11 cellular contexts compared by ENCODE assay signal in genomic region chr1:40386796-40387195, GRCh38. TPM values are rescaled to one million over a fixed set of nuclear protein-coding genes. Genes with fewer than 3 reads are reported as not detected.
A peak's percentile ranks its signal among the peaks of the same experiment; 100 is the strongest.
DNase-seq lines count a peak whose midpoint lies in the region; ATAC-seq and TF ChIP-seq lines count a peak whose summit lies in the region.
"Had no signal": no experiment of that assay in that cellular context is flagged by ENCODE, and none has a peak within 500 bp of the region (broad histone marks: within the 10 kb centered on the region; RNA-seq: fewer than 3 reads in every experiment).

No MANE protein-coding gene starts in this region.

- H3K9me3 Mint-ChIP-seq in activated T-cell treated with anti-CD3 and anti-CD28 coated beads, Interleukin-2, amount 50 U/mL, for 24 hours: no peaks in the 10 kb centered on the region
- H3K9me3 Mint-ChIP-seq in activated T-helper 1 cell treated with anti-CD3 and anti-CD28 coated beads, Interleukin-12 subunit alpha, Interleukin-12 subunit beta, Interleukin-2, Interleukin-4 antibody, amounts not matched to agents 30 ng/mL and 10 ng/mL and 1 ng/mL, durations not matched to agents 14 hours and 24 hours and 36 hours: no peaks in the 10 kb centered on the region

- peak overlapping the region; percentile 22 for H3K4me3 ChIP-seq in lower lobe of right lung
- H3K4me3 ChIP-seq: pancreas, SJSA1 had no signal

- no peak for TF ChIP-seq CTCF in lower lobe of right lung (IDR thresholded peaks at IDR 0.05)

- H3K9me3 ChIP-seq in lower lobe of right lung: no peaks in the 10 kb centered on the region
- H3K9me3 ChIP-seq: pancreas, SJSA1 had no signal

- no peaks in the 10 kb centered on the region for H3K27me3 ChIP-seq in lower lobe of right lung (ENCODE audit: low read depth)
- H3K27me3 ChIP-seq: pancreas, SJSA1 had no signal

- H3K36me3 ChIP-seq in lower lobe of right lung: no peaks in the 10 kb centered on the region
- H3K36me3 ChIP-seq: pancreas had no signal

- peak overlapping the region; percentile 91 for H3K27ac ChIP-seq in lower lobe of right lung
- peak overlapping the region; percentile 58 for H3K27ac ChIP-seq in temporal lobe (ENCODE audit: low read depth, low read length)

- no peak for ATAC-seq in lower lobe of right lung
- ATAC-seq in HG02798 (IDR thresholded peaks at IDR 0.05; ENCODE audit: poor library complexity, unreplicated experiment): no peak
- ATAC-seq: pancreas had no signal

- peaks cover 86% of the 10 kb centered on the region for H3K36me3 Mint-ChIP-seq in activated T-cell treated with anti-CD3 and anti-CD28 coated beads, Interleukin-2, amount 50 U/mL, for 24 hours (ENCODE audit: low read depth)
- peaks cover 40% of the 10 kb centered on the region for H3K36me3 Mint-ChIP-seq in activated T-helper 1 cell treated with anti-CD3 and anti-CD28 coated beads, Interleukin-12 subunit alpha, Interleukin-12 subunit beta, Interleukin-2, Interleukin-4 antibody, amounts not matched to agents 30 ng/mL and 10 ng/mL and 1 ng/mL, durations not matched to agents 14 hours and 24 hours and 36 hours (ENCODE audit: low read depth)

- H3K4me1 Mint-ChIP-seq in activated T-cell treated with anti-CD3 and anti-CD28 coated beads, Interleukin-2, amount 50 U/mL, for 24 hours (ENCODE audit: low read depth): peaks cover 95% of the 10 kb centered on the region
- peaks cover 89% of the 10 kb centered on the region for H3K4me1 Mint-ChIP-seq in activated T-helper 1 cell treated with anti-CD3 and anti-CD28 coated beads, Interleukin-12 subunit alpha, Interleukin-12 subunit beta, Interleukin-2, Interleukin-4 antibody, amounts not matched to agents 30 ng/mL and 10 ng/mL and 1 ng/mL, durations not matched to agents 14 hours and 24 hours and 36 hours (ENCODE audit: low read depth)

- intact Hi-C loops in activated T-helper 1 cell treated with anti-CD3 and anti-CD28 coated beads, Interleukin-12 subunit alpha, Interleukin-12 subunit beta, Interleukin-2, Interleukin-4 antibody, amounts not matched to agents 30 ng/mL and 10 ng/mL and 1 ng/mL, durations not matched to agents 14 hours and 24 hours and 36 hours (cut with micrococcal nuclease): loop anchor here (1.0 to 10.0 kb wide), 5 partner anchors 8 to 432 kb away; partner anchors contain the start of genes MFSD2A and RLF
- intact Hi-C loops in lower lobe of right lung (cut with DNase I): no loop called here

- H3K4me3 Mint-ChIP-seq in activated T-cell treated with anti-CD3 and anti-CD28 coated beads, Interleukin-2, amount 50 U/mL, for 24 hours: peak overlapping the region; percentile 84
- H3K4me3 Mint-ChIP-seq in activated T-helper 1 cell treated with anti-CD3 and anti-CD28 coated beads, Interleukin-12 subunit alpha, Interleukin-12 subunit beta, Interleukin-2, Interleukin-4 antibody, amounts not matched to agents 30 ng/mL and 10 ng/mL and 1 ng/mL, durations not matched to agents 14 hours and 24 hours and 36 hours: peak overlapping the region; percentile 82

- DNase-seq in activated T-cell treated with anti-CD3 and anti-CD28 coated beads, Interleukin-2, amount 50 U/mL, for 24 hours: no peak
- DNase-seq in activated T-cell treated with anti-CD3 and anti-CD28 coated beads, Interleukin-2, amount 50 U/mL, for 48 hours: no peak
- DNase-seq in activated T-helper 1 cell treated with anti-CD3 and anti-CD28 coated beads, Interleukin-12 subunit alpha, Interleukin-12 subunit beta, Interleukin-2, Interleukin-4 antibody, amounts not matched to agents 30 ng/mL and 10 ng/mL and 1 ng/mL, durations not matched to agents 14 hours and 24 hours and 36 hours (ENCODE audit: low spot score): no peak
- DNase-seq in lower lobe of right lung (no peak), occipital lobe (lab: John Stamatoyannopoulos, UW) (no peak), HK-2 (ENCODE audit: unreplicated experiment) (no peak)
- DNase-seq: activated CD8-positive, alpha-beta memory T cell treated with anti-CD3 and anti-CD28 coated beads, Interleukin-2, amount 50 U/mL, for 4 hours; pancreas had no signal

- peaks cover 95% of the 10 kb centered on the region for H3K4me1 ChIP-seq in lower lobe of right lung

- H3K27me3 Mint-ChIP-seq in activated T-cell treated with anti-CD3 and anti-CD28 coated beads, Interleukin-2, amount 50 U/mL, for 24 hours: no peaks in the 10 kb centered on the region
- H3K27me3 Mint-ChIP-seq in activated T-helper 1 cell treated with anti-CD3 and anti-CD28 coated beads, Interleukin-12 subunit alpha, Interleukin-12 subunit beta, Interleukin-2, Interleukin-4 antibody, amounts not matched to agents 30 ng/mL and 10 ng/mL and 1 ng/mL, durations not matched to agents 14 hours and 24 hours and 36 hours (ENCODE audit: insufficient read depth): no peaks in the 10 kb centered on the region

- H3K27ac Mint-ChIP-seq in activated T-cell treated with anti-CD3 and anti-CD28 coated beads, Interleukin-2, amount 50 U/mL, for 24 hours: peak overlapping the region; percentile 97
- H3K27ac Mint-ChIP-seq in activated T-helper 1 cell treated with anti-CD3 and anti-CD28 coated beads, Interleukin-12 subunit alpha, Interleukin-12 subunit beta, Interleukin-2, Interleukin-4 antibody, amounts not matched to agents 30 ng/mL and 10 ng/mL and 1 ng/mL, durations not matched to agents 14 hours and 24 hours and 36 hours: peak overlapping the region; percentile 99

RNA-seq across cellular contexts. Expression of gene SMAP2, which starts 13.3 kb away (rescaled TPM):
- 196 and 201 TPM in 2 replicates for total RNA-seq in activated T-helper 1 cell treated with anti-CD3 and anti-CD28 coated beads, Interleukin-12 subunit alpha, Interleukin-12 subunit beta, Interleukin-2, Interleukin-4 antibody, amounts not matched to agents 30 ng/mL and 10 ng/mL and 1 ng/mL, durations not matched to agents 14 hours and 24 hours and 36 hours
- total RNA-seq in lower lobe of right lung (72.8 TPM), temporal lobe (27.3 TPM), occipital lobe (24.6 TPM)
